ENCODE assay signal across 1 cellular context in the genomic region with DNA sequence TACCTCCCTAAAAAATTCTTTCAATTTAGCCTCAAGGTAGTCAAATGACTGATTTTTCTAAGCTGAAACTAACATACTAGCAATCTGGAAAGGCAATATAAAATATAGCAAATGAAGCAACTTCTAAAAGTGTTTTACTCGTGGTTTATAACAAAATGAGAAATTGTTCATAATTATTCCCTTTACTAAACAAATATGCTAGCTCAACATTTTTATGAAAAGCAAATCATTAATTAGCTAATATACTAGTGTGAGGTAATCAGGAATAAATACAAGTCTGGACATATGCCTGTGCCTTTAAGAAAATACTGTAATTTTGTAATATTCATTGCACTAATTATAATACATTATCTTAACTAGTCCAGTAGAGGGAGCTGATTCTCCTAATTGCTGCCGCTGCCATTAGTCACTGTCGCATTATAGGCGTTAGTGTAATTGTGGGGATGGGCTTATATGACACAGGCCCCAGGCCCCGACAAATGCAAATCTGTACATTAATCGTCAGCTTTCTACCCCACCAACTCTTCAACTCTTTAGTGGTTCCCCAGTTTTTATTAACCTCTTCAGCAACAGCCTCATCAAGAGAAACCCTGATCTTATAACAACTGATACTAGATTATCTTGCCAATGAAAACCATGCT.
TF ChIP-seq lines count a peak whose summit lies in the region.

No MANE protein-coding gene starts in this region.

TF ChIP-seq in endothelial cell of umbilical vein, 7 proteins besides CTCF, POLR2A, EP300 and RAD21 (continued from another document):
- TF ChIP-seq GATA2 (IDR thresholded peaks at IDR 0.05; ENCODE audit: insufficient read depth, insufficient read length, low read depth, low read length) (no peak), FOS (IDR thresholded peaks at IDR 0.05; ENCODE audit: borderline replicate concordance, insufficient read depth, low read length) (no peak)
TF ChIP-seq in endothelial cell of umbilical vein: peak in this region for 0.
